Comparison of ENCODE assay signal across 2 cellular contexts in genomic region chr22:33051960-33052839, GRCh38.
TF ChIP-seq lines count a peak whose summit lies in the region.

No MANE protein-coding gene starts in this region.

TF ChIP-seq in GM23338, 12 proteins besides CTCF, POLR2A, EP300 and RAD21 (continued from another document):
- TF ChIP-seq REST (IDR thresholded peaks at IDR 0.05; ENCODE audit: unreplicated experiment) (no peak), STAT1 (IDR thresholded peaks at IDR 0.05; ENCODE audit: unreplicated experiment) (no peak), EZH2phosphoT487 (IDR thresholded peaks at IDR 0.05; ENCODE audit: unreplicated experiment) (no peak), JUNB (IDR thresholded peaks at IDR 0.05; ENCODE audit: unreplicated experiment) (no peak), ETS1 (IDR thresholded peaks at IDR 0.05) (no peak), ZNF114 (CRISPR knock-in tag; IDR thresholded peaks at IDR 0.05) (no peak), NANOG (IDR thresholded peaks at IDR 0.05; ENCODE audit: borderline replicate concordance) (no peak), ZNF462 (CRISPR knock-in tag; IDR thresholded peaks at IDR 0.05) (no peak), ZNF331 (CRISPR knock-in tag; IDR thresholded peaks at IDR 0.05; ENCODE audit: low read depth) (no peak)

TF ChIP-seq in K562, 482 proteins besides CTCF, POLR2A, EP300 and RAD21 (continued from another document):
- TF ChIP-seq ATF3 (IDR thresholded peaks at IDR 0.05): 0 out of 2 replicates have a peak, but pooled peaks have one; percentile 16
- TF ChIP-seq ATF3 (CRISPR knock-in tag; conservative IDR thresholded peaks at IDR 0.05): no peak
